In genomic region chr13:88339271-88339741, GRCh38 we compare ENCODE assay signal across 19 cellular contexts.
DNase-seq lines count a peak whose midpoint lies in the region; ATAC-seq lines count a peak whose summit lies in the region.
"Had no signal": no experiment of that assay in that cellular context is flagged by ENCODE, and none has a peak within 500 bp of the region (broad histone marks: within the 10 kb centered on the region; RNA-seq: fewer than 3 reads in every experiment).

No MANE protein-coding gene starts in this region.

- H3K9me3 ChIP-seq in mesenchymal stem cell (ENCODE audit: control insufficient read depth, low read length), result peaks cover 18% of the 10 kb centered on the region

- H2BK15ac ChIP-seq in mesenchymal stem cell (ENCODE audit: low read depth, poor library complexity, severe bottlenecking), result no peak overlapping the region

- 68% methylated on average over 8 of the region's 8 CpGs for WGBS in mesenchymal stem cell

- H3K4ac ChIP-seq in mesenchymal stem cell (ENCODE audit: low read depth in 1 of 2, low read length in 2 of 2), result peak overlapping the region in 1 of 2 experiments; percentile 31

- H3K4me3 ChIP-seq in mesenchymal stem cell (ENCODE audit: insufficient read depth in 1 of 2, low read depth in 1 of 2, low read length in 2 of 2), result no peak overlapping the region
- H3K4me3 ChIP-seq: BLaER1 treated with 17β-estradiol and CSF1 and Interleukin-3, amounts not matched to agents 10 nM and 100 nM had no signal

- peak overlapping the region; percentile 81 for H4K8ac ChIP-seq in mesenchymal stem cell (ENCODE audit: low read length)

- H3K36me3 ChIP-seq in mesenchymal stem cell (ENCODE audit: control insufficient read depth in 1 of 2, insufficient read depth in 2 of 2, low read depth in 1 of 2, low read length in 2 of 2), result no peaks in the 10 kb centered on the region
- H3K36me3 ChIP-seq: BLaER1 treated with 17β-estradiol and CSF1 and Interleukin-3, amounts not matched to agents 10 nM and 100 nM had no signal

- no peaks in the 10 kb centered on the region for H3K27me3 ChIP-seq in mesenchymal stem cell (ENCODE audit: control insufficient read depth in 1 of 2, insufficient read depth in 1 of 2, low read length in 2 of 2)
- H3K27me3 ChIP-seq: BLaER1 treated with 17β-estradiol and CSF1 and Interleukin-3, amounts not matched to agents 10 nM and 100 nM had no signal

- no peak overlapping the region for H2AFZ ChIP-seq in mesenchymal stem cell (ENCODE audit: low read depth, low read length)

- DNase-seq in NCI-H748 (lab: John Stamatoyannopoulos, UW; ENCODE audit: unreplicated experiment), result peak; percentile 20
- DNase-seq in NCI-H748 treated with DMSO at 0.1 percent for 48 hours (lab: John Stamatoyannopoulos, UW), result no peak
- peak; percentile 4 for DNase-seq in UCSD-AML1 (lab: John Stamatoyannopoulos, UW; ENCODE audit: unreplicated experiment)
- peak; percentile 33 for DNase-seq in mesenchymal stem cell
- DNase-seq in cardiac septum (ENCODE audit: low spot score), result no peak
- no peak for DNase-seq in NCI-H510A (lab: John Stamatoyannopoulos, UW)
- DNase-seq in T1000 (lab: John Stamatoyannopoulos, UW), result no peak
- DNase-seq: CD8-positive, alpha-beta memory T cell; DND-41; GF-D8; HFFc6; NCI-H1092; NCI-H146; NCI-H2081; NK-92 treated with Interleukin-12 subunit alpha and Interleukin-12 subunit beta, amount 100 ng/mL, for 24 hours had no signal

- H4K91ac ChIP-seq in mesenchymal stem cell (ENCODE audit: low read length), result no peak overlapping the region

- no peak overlapping the region for H3K14ac ChIP-seq in mesenchymal stem cell (ENCODE audit: low read length in 2 of 2)

- H3K4me1 ChIP-seq in mesenchymal stem cell (ENCODE audit: control insufficient read depth, insufficient read depth, low read depth, low read length), result no peaks in the 10 kb centered on the region
- H3K4me1 ChIP-seq: BLaER1 treated with 17β-estradiol and CSF1 and Interleukin-3, amounts not matched to agents 10 nM and 100 nM had no signal

- H2BK5ac ChIP-seq in mesenchymal stem cell (ENCODE audit: low read depth, low read length, poor library complexity, severe bottlenecking), result no peak overlapping the region

- H3K18ac ChIP-seq in mesenchymal stem cell (ENCODE audit: low read depth in 1 of 2, low read length in 2 of 2), result peak overlapping the region in 1 of 2 experiments; percentile 44

- no peak overlapping the region for H3K9ac ChIP-seq in mesenchymal stem cell (ENCODE audit: low read length)
- H3K9ac ChIP-seq: BLaER1 treated with 17β-estradiol and CSF1 and Interleukin-3, amounts not matched to agents 10 nM and 100 nM; KMS-11 had no signal

- no peak overlapping the region for H3K27ac ChIP-seq in mesenchymal stem cell (ENCODE audit: low read length, poor library complexity, severe bottlenecking)
- H3K27ac ChIP-seq: BLaER1 treated with 17β-estradiol and CSF1 and Interleukin-3, amounts not matched to agents 10 nM and 100 nM; KMS-11; RWPE1 had no signal

- no peaks in the 10 kb centered on the region for H3K79me1 ChIP-seq in mesenchymal stem cell (replicated peaks; ENCODE audit: low read length, poor library complexity, severe bottlenecking)

- no peak overlapping the region for H2BK12ac ChIP-seq in mesenchymal stem cell (ENCODE audit: low read length in 2 of 2)

- no peak overlapping the region for H2BK120ac ChIP-seq in mesenchymal stem cell (ENCODE audit: low read depth, low read length)

- H3K23ac ChIP-seq in mesenchymal stem cell (ENCODE audit: low read length in 2 of 2), result no peak overlapping the region

- intact Hi-C loops in cardiac septum (cut with DNase I), result no loop called here

- no peak overlapping the region for H3K4me2 ChIP-seq in mesenchymal stem cell (ENCODE audit: low read length, poor library complexity, severe bottlenecking)
- H3K4me2 ChIP-seq: BLaER1 treated with 17β-estradiol and CSF1 and Interleukin-3, amounts not matched to agents 10 nM and 100 nM; KMS-11 had no signal

- no peak for ATAC-seq in GM19023 (IDR thresholded peaks at IDR 0.05; ENCODE audit: unreplicated experiment)

- no peak overlapping the region for H2AK5ac ChIP-seq in mesenchymal stem cell (ENCODE audit: low read length, severe bottlenecking)

Comparison
In these comparisons a context has a peak if more than half of its experiments do, and no peak if none do; other contexts are left out.
1. DNase-seq: peak in NCI-H748 (single experiment), UCSD-AML1 (single experiment) and mesenchymal stem cell (single experiment); none in NCI-H748 treated with DMSO at 0.1 percent for 48 hours (single experiment), cardiac septum (single experiment), NCI-H510A (single experiment) and T1000 (single experiment).